Comparison of ENCODE assay signal across 9 cellular contexts in the genomic region with DNA sequence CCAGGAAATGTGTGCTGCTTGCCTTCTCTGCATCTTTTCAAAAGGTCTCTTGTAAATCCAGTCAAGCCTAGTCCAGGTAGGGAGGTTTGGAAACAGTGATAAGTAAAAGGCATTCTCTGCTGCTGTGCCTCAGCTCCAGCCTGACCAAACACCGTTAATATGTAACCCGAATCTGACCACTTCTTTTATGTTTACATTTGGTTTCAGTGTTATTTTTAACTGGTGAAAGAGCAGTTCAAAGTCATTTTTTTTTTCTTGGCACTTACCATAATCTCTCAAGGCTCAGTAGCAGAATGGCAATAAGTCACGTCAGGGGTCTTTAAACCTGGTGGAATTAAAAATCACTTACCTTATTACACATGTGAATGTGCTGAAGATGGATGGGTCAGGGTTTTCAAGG.
DNase-seq lines count a peak whose midpoint lies in the region; ATAC-seq and TF ChIP-seq lines count a peak whose summit lies in the region.
"Had no signal": no experiment of that assay in that cellular context is flagged by ENCODE, and none has a peak within 500 bp of the region (broad histone marks: within the 10 kb centered on the region; RNA-seq: fewer than 3 reads in every experiment).

No MANE protein-coding gene starts in this region.

- no peaks in the 10 kb centered on the region for H3K9me3 Mint-ChIP-seq in CD4-positive, alpha-beta T cell
- no peaks in the 10 kb centered on the region for H3K9me3 Mint-ChIP-seq in endodermal cell

- H3K4me1 Mint-ChIP-seq in CD4-positive, alpha-beta T cell (ENCODE audit: low read depth): peaks cover 11% of the 10 kb centered on the region
- H3K4me1 Mint-ChIP-seq in endodermal cell: peaks cover 10% of the 10 kb centered on the region

- H3K4me1 ChIP-seq in endodermal cell (ENCODE audit: control insufficient read depth, insufficient read depth, low read length): no peaks in the 10 kb centered on the region
- H3K4me1 ChIP-seq: SJCRH30 had no signal

- no peak overlapping the region for H3K4me3 Mint-ChIP-seq in CD4-positive, alpha-beta T cell
- no peak overlapping the region for H3K4me3 Mint-ChIP-seq in endodermal cell

- H3K27me3 Mint-ChIP-seq in CD4-positive, alpha-beta T cell: no peaks in the 10 kb centered on the region
- no peaks in the 10 kb centered on the region for H3K27me3 Mint-ChIP-seq in endodermal cell (ENCODE audit: insufficient read depth)

- WGBS in endodermal cell (ENCODE audit: insufficient coverage in 1 of 2, insufficient read length in 1 of 2), 2 experiments: 86 to 100% methylated on average over 1 to 3 of the region's 3 CpGs

- no peaks in the 10 kb centered on the region for H3K36me3 ChIP-seq in endodermal cell (ENCODE audit: control insufficient read depth, insufficient read depth, low read length)
- H3K36me3 ChIP-seq: SJCRH30 had no signal

- H3K36me3 Mint-ChIP-seq in CD4-positive, alpha-beta T cell (ENCODE audit: low read depth): no peaks in the 10 kb centered on the region
- no peaks in the 10 kb centered on the region for H3K36me3 Mint-ChIP-seq in endodermal cell (ENCODE audit: low read depth)

- H3K27ac Mint-ChIP-seq in CD4-positive, alpha-beta T cell: no peak overlapping the region
- no peak overlapping the region for H3K27ac Mint-ChIP-seq in endodermal cell

- DNase-seq in COLO668 (lab: John Stamatoyannopoulos, UW; ENCODE audit: unreplicated experiment): peak; percentile 8
- DNase-seq in fibroblast of pulmonary artery (ENCODE audit: low read depth): peak; percentile 7
- DNase-seq in CD4-positive, alpha-beta T cell: no peak
- DNase-seq in islet precursor cell: no peak
- DNase-seq in amniotic stem cell (lab: John Stamatoyannopoulos, UW): no peak
- DNase-seq in endodermal cell: no peak
- DNase-seq: SJCRH30 had no signal

- intact Hi-C loops in CD4-positive, alpha-beta T cell (cut with DNase I, micrococcal nuclease): no loop called here

- no peak overlapping the region for H3K9ac ChIP-seq in endodermal cell (ENCODE audit: extremely low read depth, low read length, poor library complexity, severe bottlenecking)

- H3K27ac ChIP-seq in CD4-positive, alpha-beta T cell (ENCODE audit: low read depth, low read length): no peak overlapping the region
- no peak overlapping the region for H3K27ac ChIP-seq in endodermal cell (ENCODE audit: low read depth, low read length)
- H3K27ac ChIP-seq: SJCRH30 had no signal

- POLR2A ChIA-PET in CD4-positive, alpha-beta T cell (lab: Charles Lee): no interaction called here

- H3K4me3 ChIP-seq in fibroblast of pulmonary artery (replicated peaks; ENCODE audit: low read depth, low read length) (no peak overlapping the region), endodermal cell (ENCODE audit: low read length) (no peak overlapping the region)
- H3K4me3 ChIP-seq: SJCRH30 had no signal

- no peaks in the 10 kb centered on the region for H3K9me3 ChIP-seq in CD4-positive, alpha-beta T cell (ENCODE audit: control insufficient read depth, low read length)
- H3K9me3 ChIP-seq in endodermal cell (ENCODE audit: control insufficient read depth, low read length): no peaks in the 10 kb centered on the region
- H3K9me3 ChIP-seq: SJCRH30 had no signal

- ATAC-seq in GM19452 (IDR thresholded peaks at IDR 0.05; ENCODE audit: unreplicated experiment) (peak; percentile 45), HG03432 (IDR thresholded peaks at IDR 0.05; ENCODE audit: unreplicated experiment) (peak; percentile 64)
- no peak for ATAC-seq in CD4-positive, alpha-beta T cell (ENCODE audit: poor library complexity)

- H3K27me3 ChIP-seq in CD4-positive, alpha-beta T cell (ENCODE audit: control insufficient read depth, insufficient read depth, low read length): no peaks in the 10 kb centered on the region
- H3K27me3 ChIP-seq in endodermal cell (ENCODE audit: control insufficient read depth, insufficient read depth, low read length, poor library complexity, severe bottlenecking): no peaks in the 10 kb centered on the region
- H3K27me3 ChIP-seq: SJCRH30 had no signal

- CTCF ChIA-PET in CD4-positive, alpha-beta T cell (lab: Charles Lee): no interaction called here

- TF ChIP-seq CTCF in fibroblast of pulmonary artery (IDR thresholded peaks at IDR 0.05; ENCODE audit: low read length, missing control alignments) (no peak), endodermal cell (conservative IDR thresholded peaks at IDR 0.05) (no peak)
- no peak for TF ChIP-seq CTCF in CD4-positive, alpha-beta T cell (IDR thresholded peaks at IDR 0.05)

Comparison
In these comparisons a context has a peak if more than half of its experiments do, and no peak if none do; other contexts are left out.
1. DNase-seq: peak in COLO668 (single experiment) and fibroblast of pulmonary artery (single experiment); none in CD4-positive, alpha-beta T cell (0 of 10), islet precursor cell (single experiment), amniotic stem cell (single experiment) and endodermal cell (single experiment).